8 cellular contexts compared by ENCODE assay signal in genomic region chr19:4456843-4457653, GRCh38. TPM values are rescaled to one million over a fixed set of nuclear protein-coding genes. Genes with fewer than 3 reads are reported as not detected.
DNase-seq lines count a peak whose midpoint lies in the region; ATAC-seq and TF ChIP-seq lines count a peak whose summit lies in the region.

No MANE protein-coding gene starts in this region.

- peaks cover 2% of the 10 kb centered on the region for H3K27me3 Mint-ChIP-seq in activated T-helper 1 cell treated with anti-CD3 and anti-CD28 coated beads, Interleukin-12 subunit alpha, Interleukin-12 subunit beta, Interleukin-2, Interleukin-4 antibody, amounts not matched to agents 30 ng/mL and 10 ng/mL and 1 ng/mL, durations not matched to agents 14 hours and 24 hours and 36 hours (ENCODE audit: insufficient read depth)
- peaks cover 10% of the 10 kb centered on the region for H3K27me3 Mint-ChIP-seq in neural crest cell (ENCODE audit: low read depth)

- H3K27me3 ChIP-seq in H7 (ENCODE audit: control insufficient read depth, insufficient read depth, low read length) (no peaks in the 10 kb centered on the region), aorta (ENCODE audit: control insufficient read depth in 1 of 2, insufficient read depth in 2 of 2, low read length in 1 of 2) (no peaks in the 10 kb centered on the region)

- intact Hi-C loops in activated T-helper 1 cell treated with anti-CD3 and anti-CD28 coated beads, Interleukin-12 subunit alpha, Interleukin-12 subunit beta, Interleukin-2, Interleukin-4 antibody, amounts not matched to agents 30 ng/mL and 10 ng/mL and 1 ng/mL, durations not matched to agents 14 hours and 24 hours and 36 hours (cut with micrococcal nuclease), result loop anchor here (1.0 to 2.0 kb wide), 5 partner anchors 14 to 210 kb away; partner anchors contain the start of genes CHAF1A, MPND and YJU2
- intact Hi-C loops in aorta (cut with DNase I), result loop anchor here (2.0 to 5.0 kb wide), 2 partner anchors 54 to 55 kb away; partner anchors contain the start of genes CHAF1A (in 2 of the 2) and SH3GL1 (in 1 of the 2)

- H3K9me3 Mint-ChIP-seq in activated T-helper 1 cell treated with anti-CD3 and anti-CD28 coated beads, Interleukin-12 subunit alpha, Interleukin-12 subunit beta, Interleukin-2, Interleukin-4 antibody, amounts not matched to agents 30 ng/mL and 10 ng/mL and 1 ng/mL, durations not matched to agents 14 hours and 24 hours and 36 hours, result no peaks in the 10 kb centered on the region
- no peaks in the 10 kb centered on the region for H3K9me3 Mint-ChIP-seq in neural crest cell

- no peak for TF ChIP-seq CTCF in fibroblast of the aortic adventitia (IDR thresholded peaks at IDR 0.05; ENCODE audit: insufficient read depth, low read length)
- TF ChIP-seq CTCF in neural crest cell (conservative IDR thresholded peaks at IDR 0.05), result no peak

- peak overlapping the region; percentile 68 for H3K4me3 ChIP-seq in H7 (ENCODE audit: insufficient read depth, low read depth, low read length)
- peak overlapping the region; percentile 94 for H3K4me3 ChIP-seq in fibroblast of the aortic adventitia (ENCODE audit: low read depth, low read length)
- peak overlapping the region; percentile 60 to 63 for H3K4me3 ChIP-seq in aorta (ENCODE audit: low read length in 2 of 2)

- 1 to 2% methylated on average over 29 to 51 of the region's 53 CpGs for WGBS in aorta, 2 donors

- DNase-seq in DMS 273 treated with DMSO at 0.1 percent for 48 hours (lab: John Stamatoyannopoulos, UW) (peak; percentile 59), H7 (peak; percentile 99), NCI-H226 (peak; percentile 54), fibroblast of the aortic adventitia (ENCODE audit: low read depth) (peak; percentile 67), neural crest cell (ENCODE audit: low read depth, low spot score) (peak; percentile 66), aorta (peak; percentile 72 to 87)
- DNase-seq in activated T-helper 1 cell treated with anti-CD3 and anti-CD28 coated beads, Interleukin-12 subunit alpha, Interleukin-12 subunit beta, Interleukin-2, Interleukin-4 antibody, amounts not matched to agents 30 ng/mL and 10 ng/mL and 1 ng/mL, durations not matched to agents 14 hours and 24 hours and 36 hours (ENCODE audit: low spot score), result no peak

- ATAC-seq in aorta (ENCODE audit: low FRiP score) (peak; percentile 53), HG02763 (IDR thresholded peaks at IDR 0.05; ENCODE audit: unreplicated experiment) (no peak)

- H3K36me3 ChIP-seq in H7 (replicated peaks; ENCODE audit: control insufficient read depth, insufficient read depth, low read length), result no peaks in the 10 kb centered on the region
- peaks cover 0 to 3% of the 10 kb centered on the region in 2 donors for H3K36me3 ChIP-seq in aorta (ENCODE audit: control insufficient read depth in 1 of 2, insufficient read depth in 2 of 2, low read length in 1 of 2)

- peak overlapping the region; percentile 64 for H3K27ac Mint-ChIP-seq in activated T-helper 1 cell treated with anti-CD3 and anti-CD28 coated beads, Interleukin-12 subunit alpha, Interleukin-12 subunit beta, Interleukin-2, Interleukin-4 antibody, amounts not matched to agents 30 ng/mL and 10 ng/mL and 1 ng/mL, durations not matched to agents 14 hours and 24 hours and 36 hours
- H3K27ac Mint-ChIP-seq in neural crest cell (ENCODE audit: unreplicated experiment), result peak overlapping the region; percentile 97

- no peaks in the 10 kb centered on the region for H3K4me1 ChIP-seq in aorta (ENCODE audit: control insufficient read depth in 1 of 2, insufficient read depth in 2 of 2, low read length in 2 of 2)

- no peaks in the 10 kb centered on the region for H3K9me3 ChIP-seq in aorta (ENCODE audit: control insufficient read depth, low read length)

- peak overlapping the region; percentile 87 for H3K4me3 Mint-ChIP-seq in activated T-helper 1 cell treated with anti-CD3 and anti-CD28 coated beads, Interleukin-12 subunit alpha, Interleukin-12 subunit beta, Interleukin-2, Interleukin-4 antibody, amounts not matched to agents 30 ng/mL and 10 ng/mL and 1 ng/mL, durations not matched to agents 14 hours and 24 hours and 36 hours
- H3K4me3 Mint-ChIP-seq in neural crest cell, result peak overlapping the region; percentile 93

- H3K36me3 Mint-ChIP-seq in activated T-helper 1 cell treated with anti-CD3 and anti-CD28 coated beads, Interleukin-12 subunit alpha, Interleukin-12 subunit beta, Interleukin-2, Interleukin-4 antibody, amounts not matched to agents 30 ng/mL and 10 ng/mL and 1 ng/mL, durations not matched to agents 14 hours and 24 hours and 36 hours (ENCODE audit: low read depth), result no peaks in the 10 kb centered on the region
- H3K36me3 Mint-ChIP-seq in neural crest cell (ENCODE audit: low read depth), result no peaks in the 10 kb centered on the region

- peaks cover 11% of the 10 kb centered on the region for H3K4me1 Mint-ChIP-seq in activated T-helper 1 cell treated with anti-CD3 and anti-CD28 coated beads, Interleukin-12 subunit alpha, Interleukin-12 subunit beta, Interleukin-2, Interleukin-4 antibody, amounts not matched to agents 30 ng/mL and 10 ng/mL and 1 ng/mL, durations not matched to agents 14 hours and 24 hours and 36 hours (ENCODE audit: low read depth)
- peaks cover 12% of the 10 kb centered on the region for H3K4me1 Mint-ChIP-seq in neural crest cell

- H3K27ac ChIP-seq in aorta (ENCODE audit: low read depth in 1 of 2, low read length in 2 of 2), result no peak overlapping the region

RNA-seq across cellular contexts. Expression of gene UBXN6, which starts 0.5 kb away (rescaled TPM):
- total RNA-seq in H7 (2014; rRNA removed; shearing (Covaris generic)), result 36.0 and 41.8 TPM in 2 replicates
- total RNA-seq in activated T-helper 1 cell treated with anti-CD3 and anti-CD28 coated beads, Interleukin-12 subunit alpha, Interleukin-12 subunit beta, Interleukin-2, Interleukin-4 antibody, amounts not matched to agents 30 ng/mL and 10 ng/mL and 1 ng/mL, durations not matched to agents 14 hours and 24 hours and 36 hours, result 49.5 and 51.0 TPM in 2 replicates
- total RNA-seq in fibroblast of the aortic adventitia (ENCODE audit: low replicate concordance), result 87.9 and 126 TPM in 2 replicates
- total RNA-seq in neural crest cell, result 39.5 and 40.9 TPM in 2 replicates
- 10 to 100 TPM; 84.9 to 86.7 TPM for total RNA-seq in aorta
- polyA plus RNA-seq in aorta, result 100 to 1,000 TPM in 1 of 2 donors, 10 to 100 TPM in 1; 78.5 to 181 TPM

RNA-seq across cellular contexts. Expression of gene HDGFL2, which starts 15.0 kb away (rescaled TPM):
- total RNA-seq in H7 (2014; rRNA removed; shearing (Covaris generic)), result 111 and 116 TPM in 2 replicates
- total RNA-seq in activated T-helper 1 cell treated with anti-CD3 and anti-CD28 coated beads, Interleukin-12 subunit alpha, Interleukin-12 subunit beta, Interleukin-2, Interleukin-4 antibody, amounts not matched to agents 30 ng/mL and 10 ng/mL and 1 ng/mL, durations not matched to agents 14 hours and 24 hours and 36 hours, result 66.4 and 70.0 TPM in 2 replicates
- total RNA-seq in fibroblast of the aortic adventitia (ENCODE audit: low replicate concordance) (41.0 and 69.4 TPM in 2 replicates), neural crest cell (103 and 110 TPM in 2 replicates), aorta (10 to 100 TPM; 23.6 to 36.1 TPM)
- 10 to 100 TPM; 15.4 to 47.9 TPM for polyA plus RNA-seq in aorta

RNA-seq across cellular contexts. Expression of gene CHAF1A, which starts 54.6 kb away (rescaled TPM):
- 121 and 122 TPM in 2 replicates for total RNA-seq in H7 (2014; rRNA removed; shearing (Covaris generic))
- 106 and 107 TPM in 2 replicates for total RNA-seq in activated T-helper 1 cell treated with anti-CD3 and anti-CD28 coated beads, Interleukin-12 subunit alpha, Interleukin-12 subunit beta, Interleukin-2, Interleukin-4 antibody, amounts not matched to agents 30 ng/mL and 10 ng/mL and 1 ng/mL, durations not matched to agents 14 hours and 24 hours and 36 hours
- total RNA-seq in fibroblast of the aortic adventitia (ENCODE audit: low replicate concordance) (8.6 and 25.8 TPM in 2 replicates), neural crest cell (117 and 120 TPM in 2 replicates), aorta (1 to 10 TPM; 6.5 to 7.0 TPM)
- polyA plus RNA-seq in aorta, result 1 to 10 TPM; 5.2 to 9.3 TPM

RNA-seq across cellular contexts. Expression of gene SH3GL1, which starts 56.7 kb away (rescaled TPM):
- total RNA-seq in H7 (2014; rRNA removed; shearing (Covaris generic)), result 73.1 and 97.7 TPM in 2 replicates
- 50.3 and 54.2 TPM in 2 replicates for total RNA-seq in activated T-helper 1 cell treated with anti-CD3 and anti-CD28 coated beads, Interleukin-12 subunit alpha, Interleukin-12 subunit beta, Interleukin-2, Interleukin-4 antibody, amounts not matched to agents 30 ng/mL and 10 ng/mL and 1 ng/mL, durations not matched to agents 14 hours and 24 hours and 36 hours
- total RNA-seq in fibroblast of the aortic adventitia (ENCODE audit: low replicate concordance) (49.1 and 97.2 TPM in 2 replicates), neural crest cell (85.9 and 95.3 TPM in 2 replicates), aorta (10 to 100 TPM; 66.5 to 69.7 TPM)
- 10 to 100 TPM; 37.7 to 48.6 TPM for polyA plus RNA-seq in aorta
